Comparison of ENCODE assay signal across 12 cellular contexts in the genomic region with DNA sequence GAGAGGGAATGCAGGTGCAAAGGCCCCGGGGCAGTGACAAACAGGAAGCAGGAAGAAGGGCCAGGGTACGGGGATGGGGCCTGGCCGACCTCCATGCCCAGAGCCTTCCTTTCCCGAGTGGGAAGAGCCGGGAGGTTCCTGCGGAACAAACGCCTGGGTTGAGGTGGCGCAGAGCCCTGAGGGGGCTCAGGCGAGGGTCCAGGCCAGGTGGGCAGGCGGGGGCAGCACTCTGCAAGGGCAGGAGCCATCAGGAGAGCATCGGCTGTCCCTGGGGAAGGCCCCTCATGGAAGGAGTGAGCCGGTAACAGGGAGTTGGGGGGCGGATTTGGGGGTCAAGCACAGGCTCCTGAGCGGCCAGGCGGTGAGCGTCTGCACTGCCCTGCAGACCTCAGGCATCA. TPM values are rescaled to one million over a fixed set of nuclear protein-coding genes. Genes with fewer than 3 reads are reported as not detected.
DNase-seq lines count a peak whose midpoint lies in the region; ATAC-seq and TF ChIP-seq lines count a peak whose summit lies in the region.
"Had no signal": no experiment of that assay in that cellular context is flagged by ENCODE, and none has a peak within 500 bp of the region (broad histone marks: within the 10 kb centered on the region; RNA-seq: fewer than 3 reads in every experiment).

No MANE protein-coding gene starts in this region.

- peaks cover 6% of the 10 kb centered on the region for H3K36me3 Mint-ChIP-seq in activated naive CD4-positive, alpha-beta T cell treated with anti-CD3 and anti-CD28 coated beads, Interleukin-2, amount 10 ng/mL, durations not matched to agents 7 days and 5 days
- no peaks in the 10 kb centered on the region for H3K36me3 Mint-ChIP-seq in activated naive CD4-positive, alpha-beta T cell treated with anti-CD3 and anti-CD28 coated beads for 36 hours (ENCODE audit: low read depth)
- H3K36me3 Mint-ChIP-seq in activated naive CD8-positive, alpha-beta T cell treated with anti-CD3 and anti-CD28 coated beads, Interleukin-2, amount 10 ng/mL, durations not matched to agents 7 days and 5 days, result peaks cover 3% of the 10 kb centered on the region
- peaks cover 4% of the 10 kb centered on the region for H3K36me3 Mint-ChIP-seq in neural progenitor cell

- intact Hi-C loops in activated naive CD4-positive, alpha-beta T cell treated with anti-CD3 and anti-CD28 coated beads for 36 hours (cut with micrococcal nuclease), result no loop called here

- H3K9me3 ChIP-seq in HEK293 (ENCODE audit: control insufficient read depth, insufficient read depth, low read depth, low read length) (no peaks in the 10 kb centered on the region), neural progenitor cell (ENCODE audit: low read depth) (no peaks in the 10 kb centered on the region)

- no peak for ATAC-seq in activated naive CD8-positive, alpha-beta T cell treated with anti-CD3 and anti-CD28 coated beads, Interleukin-2, amount 10 ng/mL, durations not matched to agents 7 days and 5 days (ENCODE audit: low read depth)
- no peak for ATAC-seq in GM21423 (IDR thresholded peaks at IDR 0.05; ENCODE audit: unreplicated experiment)
- ATAC-seq in HG03439 (IDR thresholded peaks at IDR 0.05; ENCODE audit: unreplicated experiment), result no peak

- H4K20me1 ChIP-seq in neural progenitor cell (ENCODE audit: low read depth), result no peaks in the 10 kb centered on the region

- H3K4me1 ChIP-seq in HEK293 (ENCODE audit: control insufficient read depth, insufficient read depth, low read length) (no peaks in the 10 kb centered on the region), neural progenitor cell (peaks cover 3% of the 10 kb centered on the region)
- H3K4me1 ChIP-seq: esophagus muscularis mucosa had no signal

- H3K79me2 ChIP-seq in neural progenitor cell (ENCODE audit: low read depth), result no peaks in the 10 kb centered on the region

- no peaks in the 10 kb centered on the region for H3K36me3 ChIP-seq in HEK293 (ENCODE audit: control insufficient read depth in 2 of 2, insufficient read depth in 1 of 2, low read length in 2 of 2)
- H3K36me3 ChIP-seq in neural progenitor cell, result no peaks in the 10 kb centered on the region
- H3K36me3 ChIP-seq: esophagus muscularis mucosa had no signal

- H2AFZ ChIP-seq in neural progenitor cell (replicated peaks), result no peak overlapping the region

- CTCF ChIA-PET in activated naive CD4-positive, alpha-beta T cell treated with anti-CD3 and anti-CD28 coated beads, Interleukin-2, amount 10 ng/mL, durations not matched to agents 7 days and 5 days (lab: Charles Lee), result no interaction called here
- CTCF ChIA-PET in activated naive CD4-positive, alpha-beta T cell treated with anti-CD3 and anti-CD28 coated beads for 36 hours (lab: Charles Lee), result no interaction called here
- CTCF ChIA-PET in HEK293 (lab: Yijun Ruan, JAX), result interaction anchor here (1.2 kb wide), 1 partner anchor 11 kb away, joined by 3 read pairs; no protein-coding TSS in a partner anchor

- TF ChIP-seq CTCF in HEK293 (tag by site-specific recombination; IDR thresholded peaks at IDR 0.05) (no peak), neural progenitor cell (IDR thresholded peaks at IDR 0.05) (no peak)

- peak overlapping the region; percentile 2 for H3K4me3 Mint-ChIP-seq in activated naive CD4-positive, alpha-beta T cell treated with anti-CD3 and anti-CD28 coated beads, Interleukin-2, amount 10 ng/mL, durations not matched to agents 7 days and 5 days
- H3K4me3 Mint-ChIP-seq in activated naive CD4-positive, alpha-beta T cell treated with anti-CD3 and anti-CD28 coated beads for 36 hours, result no peak overlapping the region
- peak overlapping the region; percentile 76 for H3K4me3 Mint-ChIP-seq in activated naive CD8-positive, alpha-beta T cell treated with anti-CD3 and anti-CD28 coated beads, Interleukin-2, amount 10 ng/mL, durations not matched to agents 7 days and 5 days
- peak overlapping the region; percentile 13 for H3K4me3 Mint-ChIP-seq in neural progenitor cell

- H3K9ac ChIP-seq in neural progenitor cell, result no peak overlapping the region

- H3K4me3 ChIP-seq in HEK293 (ENCODE audit: low read depth, low read length), result no peak overlapping the region
- no peak overlapping the region for H3K4me3 ChIP-seq in neural progenitor cell
- H3K4me3 ChIP-seq: esophagus muscularis mucosa had no signal

- H3K4me2 ChIP-seq in neural progenitor cell, result no peak overlapping the region

- H3K9me3 Mint-ChIP-seq in activated naive CD4-positive, alpha-beta T cell treated with anti-CD3 and anti-CD28 coated beads, Interleukin-2, amount 10 ng/mL, durations not matched to agents 7 days and 5 days, result peaks cover 4% of the 10 kb centered on the region
- no peaks in the 10 kb centered on the region for H3K9me3 Mint-ChIP-seq in activated naive CD4-positive, alpha-beta T cell treated with anti-CD3 and anti-CD28 coated beads for 36 hours
- no peaks in the 10 kb centered on the region for H3K9me3 Mint-ChIP-seq in activated naive CD8-positive, alpha-beta T cell treated with anti-CD3 and anti-CD28 coated beads, Interleukin-2, amount 10 ng/mL, durations not matched to agents 7 days and 5 days
- peaks cover 13% of the 10 kb centered on the region for H3K9me3 Mint-ChIP-seq in neural progenitor cell

- H3F3A ChIP-seq in neural progenitor cell (ENCODE audit: low read depth), result peaks cover 4% of the 10 kb centered on the region

- H3K4me1 Mint-ChIP-seq in activated naive CD4-positive, alpha-beta T cell treated with anti-CD3 and anti-CD28 coated beads, Interleukin-2, amount 10 ng/mL, durations not matched to agents 7 days and 5 days, result peaks cover 53% of the 10 kb centered on the region
- peaks cover 40% of the 10 kb centered on the region for H3K4me1 Mint-ChIP-seq in activated naive CD4-positive, alpha-beta T cell treated with anti-CD3 and anti-CD28 coated beads for 36 hours (ENCODE audit: low read depth)
- H3K4me1 Mint-ChIP-seq in activated naive CD8-positive, alpha-beta T cell treated with anti-CD3 and anti-CD28 coated beads, Interleukin-2, amount 10 ng/mL, durations not matched to agents 7 days and 5 days, result peaks cover 35% of the 10 kb centered on the region
- H3K4me1 Mint-ChIP-seq in neural progenitor cell, result peaks cover 17% of the 10 kb centered on the region

- peaks cover 44% of the 10 kb centered on the region for H3K27me3 ChIP-seq in neural progenitor cell

- H3K27ac ChIP-seq in HEK293 (ENCODE audit: extremely low read depth, low read depth, low read length) (no peak overlapping the region), neural progenitor cell (no peak overlapping the region)
- H3K27ac ChIP-seq: esophagus muscularis mucosa had no signal

- POLR2A ChIA-PET in HEK293 (lab: Yijun Ruan, JAX), result no interaction called here
- POLR2A ChIA-PET in activated naive CD8-positive, alpha-beta T cell treated with anti-CD3 and anti-CD28 coated beads, Interleukin-2, amount 10 ng/mL, durations not matched to agents 7 days and 5 days (lab: Charles Lee), result no interaction called here

- H3K27me3 Mint-ChIP-seq in activated naive CD4-positive, alpha-beta T cell treated with anti-CD3 and anti-CD28 coated beads, Interleukin-2, amount 10 ng/mL, durations not matched to agents 7 days and 5 days, result peaks cover 40% of the 10 kb centered on the region
- no peaks in the 10 kb centered on the region for H3K27me3 Mint-ChIP-seq in activated naive CD4-positive, alpha-beta T cell treated with anti-CD3 and anti-CD28 coated beads for 36 hours (ENCODE audit: low read depth)
- H3K27me3 Mint-ChIP-seq in activated naive CD8-positive, alpha-beta T cell treated with anti-CD3 and anti-CD28 coated beads, Interleukin-2, amount 10 ng/mL, durations not matched to agents 7 days and 5 days, result peaks cover 2% of the 10 kb centered on the region
- H3K27me3 Mint-ChIP-seq in neural progenitor cell (ENCODE audit: insufficient read depth, low read depth), result peaks cover 13% of the 10 kb centered on the region

- DNase-seq in activated naive CD4-positive, alpha-beta T cell treated with anti-CD3 and anti-CD28 coated beads, Interleukin-2, amount 10 ng/mL, durations not matched to agents 7 days and 5 days, result no peak
- no peak for DNase-seq in activated naive CD4-positive, alpha-beta T cell treated with anti-CD3 and anti-CD28 coated beads for 36 hours
- no peak for DNase-seq in activated naive CD8-positive, alpha-beta T cell treated with anti-CD3 and anti-CD28 coated beads, Interleukin-2, amount 10 ng/mL, durations not matched to agents 7 days and 5 days
- DNase-seq in neural progenitor cell (ENCODE audit: low spot score) (no peak), NCI-H446 (lab: John Stamatoyannopoulos, UW) (no peak)
- DNase-seq: activated T-cell treated with anti-CD3 and anti-CD28 coated beads for 4 hours, NCI-H1436, SIG-M5 had no signal

- H3K27ac Mint-ChIP-seq in activated naive CD4-positive, alpha-beta T cell treated with anti-CD3 and anti-CD28 coated beads, Interleukin-2, amount 10 ng/mL, durations not matched to agents 7 days and 5 days, result peak overlapping the region; percentile 79
- no peak overlapping the region for H3K27ac Mint-ChIP-seq in activated naive CD4-positive, alpha-beta T cell treated with anti-CD3 and anti-CD28 coated beads for 36 hours
- H3K27ac Mint-ChIP-seq in activated naive CD8-positive, alpha-beta T cell treated with anti-CD3 and anti-CD28 coated beads, Interleukin-2, amount 10 ng/mL, durations not matched to agents 7 days and 5 days, result peak overlapping the region; percentile 81
- no peak overlapping the region for H3K27ac Mint-ChIP-seq in neural progenitor cell

TF ChIP-seq in HEK293, 187 proteins besides CTCF, POLR2A, EP300 and RAD21:
- peak; percentile 86 for TF ChIP-seq ZNF623 (tag by site-specific recombination; IDR thresholded peaks at IDR 0.05)
- TF ChIP-seq ZNF555 (tag by site-specific recombination; conservative IDR thresholded peaks at IDR 0.05), result no peak
- TF ChIP-seq KLF1 (tag by site-specific recombination; IDR thresholded peaks at IDR 0.05), result no peak

RNA-seq across cellular contexts. Expression of a gene that starts 18.1 kb away (rescaled TPM):
- 10 to 100 TPM; 35.1 to 36.3 TPM for total RNA-seq in activated naive CD4-positive, alpha-beta T cell treated with anti-CD3 and anti-CD28 coated beads for 36 hours
- 10 to 100 TPM; 67.1 to 67.2 TPM for total RNA-seq in activated naive CD8-positive, alpha-beta T cell treated with anti-CD3 and anti-CD28 coated beads, Interleukin-2, amount 10 ng/mL, durations not matched to agents 7 days and 5 days
- total RNA-seq in neural progenitor cell (ENCODE audit: low replicate concordance), result 7.4 and 30.6 TPM in 2 replicates

Comparison
In these comparisons a context has a peak if more than half of its experiments do, and no peak if none do; other contexts are left out.
1. H3K27ac Mint-ChIP-seq: peak in activated naive CD4-positive, alpha-beta T cell treated with anti-CD3 and anti-CD28 coated beads, Interleukin-2, amount 10 ng/mL, durations not matched to agents 7 days and 5 days (single experiment) and activated naive CD8-positive, alpha-beta T cell treated with anti-CD3 and anti-CD28 coated beads, Interleukin-2, amount 10 ng/mL, durations not matched to agents 7 days and 5 days (single experiment); none in activated naive CD4-positive, alpha-beta T cell treated with anti-CD3 and anti-CD28 coated beads for 36 hours (single experiment) and neural progenitor cell (single experiment).